ENCODE assay signal across 8 cellular contexts in the genomic region with DNA sequence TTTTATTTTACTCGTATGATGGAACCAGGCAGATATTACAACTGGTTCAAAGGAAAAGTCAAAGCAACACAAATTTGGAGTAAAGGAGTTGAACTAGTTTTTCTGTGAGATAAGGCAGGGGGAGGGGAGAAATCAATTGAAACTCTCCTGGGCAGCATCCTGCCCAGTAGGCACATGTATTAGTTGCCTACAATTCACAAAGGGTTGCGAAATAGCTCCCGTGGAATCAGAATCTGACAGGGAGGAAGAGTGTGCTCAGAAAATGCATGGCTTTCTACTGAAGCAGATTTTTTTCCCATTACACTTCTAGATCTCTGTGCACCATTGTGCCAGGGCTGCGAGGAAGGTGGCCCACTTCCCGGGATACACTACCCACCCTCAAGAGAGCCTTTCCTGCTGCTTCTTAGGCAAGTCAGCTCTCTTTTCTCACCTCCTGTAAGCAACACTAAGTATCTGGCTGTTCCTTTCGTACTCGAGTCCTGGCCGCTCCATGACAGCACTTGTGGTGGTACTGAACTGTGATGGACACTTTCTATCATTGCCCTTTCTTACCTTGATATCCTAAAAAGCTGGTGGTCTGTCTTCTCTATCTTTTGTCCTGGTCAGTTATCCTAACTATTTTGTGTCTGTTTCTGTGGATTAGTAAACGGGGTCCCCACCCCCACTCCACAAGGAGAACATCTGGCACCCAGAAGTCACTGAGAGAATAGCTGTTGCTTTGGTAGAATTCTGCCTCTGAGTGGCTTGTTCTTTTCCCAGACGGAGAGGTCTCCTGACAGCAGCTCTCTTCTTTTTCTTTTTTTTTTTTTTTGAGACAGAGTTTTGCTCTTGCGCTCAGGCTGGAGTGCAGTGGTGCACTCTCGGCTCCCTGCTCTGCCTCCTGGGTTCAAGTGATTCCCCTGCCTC.
DNase-seq lines count a peak whose midpoint lies in the region; ATAC-seq, FAIRE-seq and TF ChIP-seq lines count a peak whose summit lies in the region.

No MANE protein-coding gene starts in this region.

- H3K27me3 ChIP-seq in KMS-11 (ENCODE audit: insufficient read depth, low read depth) (no peaks in the 10 kb centered on the region), H1 (replicated peaks in 1 of 4; ENCODE audit: control insufficient read depth in 3 of 4, extremely low read depth in 1 of 4, insufficient read depth in 3 of 4, low read length in 3 of 4) (no peaks in the 10 kb centered on the region), endodermal cell (ENCODE audit: control insufficient read depth, insufficient read depth, low read length, poor library complexity, severe bottlenecking) (no peaks in the 10 kb centered on the region)

- H2BK15ac ChIP-seq in H1 (ENCODE audit: low read length): no peak overlapping the region

- no peak overlapping the region for H3K23ac ChIP-seq in H1 (ENCODE audit: insufficient read length)

- H3K4me3 ChIP-seq in KMS-11 (IDR thresholded peaks at IDR 0.05; ENCODE audit: insufficient read depth, low read depth, low read length): no peak overlapping the region
- no peak overlapping the region for H3K4me3 ChIP-seq in H1 (ENCODE audit: extremely low read depth in 1 of 4, insufficient read depth in 2 of 4, low read depth in 3 of 4, low read length in 4 of 4)
- H3K4me3 ChIP-seq in endodermal cell (ENCODE audit: low read length): no peak overlapping the region

- H3K27ac ChIP-seq in KMS-11 (no peak overlapping the region; the same call in 1 of the 2 replicates), H1 (ENCODE audit: low read depth, low read length) (no peak overlapping the region; the same call in 1 of the 2 replicates), endodermal cell (ENCODE audit: low read depth, low read length) (no peak overlapping the region)

- no peak for TF ChIP-seq EP300 in H1 (IDR thresholded peaks at IDR 0.05; ENCODE audit: borderline replicate concordance in 1 of 2, low read depth in 2 of 2, low read length in 2 of 2)

- POLR2A ChIA-PET in H1 (lab: Charles Lee; ENCODE audit: partially characterized antibody): no interaction called here

- H3K36me3 ChIP-seq in KMS-11 (ENCODE audit: insufficient read depth) (no peaks in the 10 kb centered on the region), H1 (ENCODE audit: control insufficient read depth in 2 of 4, insufficient read depth in 4 of 4, low read length in 3 of 4) (peaks cover 0 to 30% (median 3%) of the 10 kb centered on the region in 4 experiments; a peak in 3 of 8 replicates), endodermal cell (ENCODE audit: control insufficient read depth, insufficient read depth, low read length) (peaks cover 44% of the 10 kb centered on the region)

- TF ChIP-seq CTCF in KMS-11 (conservative IDR thresholded peaks at IDR 0.05; ENCODE audit: low read depth, low read length) (no peak), H1 (IDR thresholded peaks at IDR 0.05; ENCODE audit: control extremely low read depth in 1 of 3, insufficient read depth in 1 of 3, low read depth in 1 of 3, low read length in 3 of 3) (no peak), type B pancreatic cell (conservative IDR thresholded peaks at IDR 0.05) (no peak), endodermal cell (conservative IDR thresholded peaks at IDR 0.05) (no peak)

- H3K27me3 Mint-ChIP-seq in activated naive CD4-positive, alpha-beta T cell treated with anti-CD3 and anti-CD28 coated beads for 36 hours (ENCODE audit: low read depth): no peaks in the 10 kb centered on the region
- H3K27me3 Mint-ChIP-seq in type B pancreatic cell: no peaks in the 10 kb centered on the region
- H3K27me3 Mint-ChIP-seq in endodermal cell (ENCODE audit: insufficient read depth): no peaks in the 10 kb centered on the region

- H3K14ac ChIP-seq in H1 (ENCODE audit: insufficient read length): no peak overlapping the region

- peak overlapping the region; percentile 15; the same call in 1 of the 2 replicates for H2BK20ac ChIP-seq in H1 (ENCODE audit: low read length)

- peak overlapping the region; percentile 8 for H4K91ac ChIP-seq in H1 (replicated peaks; ENCODE audit: insufficient read length, low read length)

- H2BK120ac ChIP-seq in H1 (replicated peaks; ENCODE audit: low read depth, low read length): no peak overlapping the region

- H3K36me3 Mint-ChIP-seq in activated naive CD4-positive, alpha-beta T cell treated with anti-CD3 and anti-CD28 coated beads for 36 hours (ENCODE audit: low read depth): peaks cover 62% of the 10 kb centered on the region
- H3K36me3 Mint-ChIP-seq in type B pancreatic cell: peaks cover 26% of the 10 kb centered on the region
- H3K36me3 Mint-ChIP-seq in endodermal cell (ENCODE audit: low read depth): peaks cover 61% of the 10 kb centered on the region

- H3K79me2 ChIP-seq in KMS-11 (ENCODE audit: insufficient read depth, low read depth): no peaks in the 10 kb centered on the region
- H3K79me2 ChIP-seq in H1 (ENCODE audit: control insufficient read depth in 1 of 2, insufficient read depth in 2 of 2, low read length in 2 of 2): no peaks in the 10 kb centered on the region

- H2AFZ ChIP-seq in KMS-11 (ENCODE audit: low read depth) (no peak overlapping the region), H1 (ENCODE audit: low read length) (no peak overlapping the region)

- DNase-seq in activated naive CD4-positive, alpha-beta T cell treated with anti-CD3 and anti-CD28 coated beads for 36 hours: no peak
- DNase-seq in activated naive CD4-positive, alpha-beta T cell treated with anti-CD3 and anti-CD28 coated beads, Interleukin-2, amount 50 U/mL, for 16 hours: no peak
- DNase-seq in H1 (ENCODE audit: low read depth in 1 of 2, low spot score in 2 of 2) (no peak), type B pancreatic cell (ENCODE audit: extremely low spot score, unreplicated experiment) (no peak), endodermal cell (no peak), cerebellum (ENCODE audit: low spot score) (no peak)

- peak overlapping the region; percentile 1; the same call in 1 of the 2 replicates for H4K8ac ChIP-seq in H1 (ENCODE audit: extremely low read depth, insufficient read depth, low read length)

- H3K23me2 ChIP-seq in H1 (ENCODE audit: low read depth, low read length): peaks cover 1% of the 10 kb centered on the region; the same call in 1 of the 2 replicates

- H3K9me3 ChIP-seq in H1 (ENCODE audit: insufficient read depth in 2 of 2, low read depth in 1 of 2, low read length in 1 of 2) (no peaks in the 10 kb centered on the region), endodermal cell (ENCODE audit: control insufficient read depth, low read length) (peaks cover 7% of the 10 kb centered on the region)

- no peak overlapping the region for H3K18ac ChIP-seq in H1 (ENCODE audit: extremely low read depth, low read length)

- peak overlapping the region; percentile 56; the same call in 1 of the 2 replicates for H2BK5ac ChIP-seq in H1 (ENCODE audit: low read depth, low read length)

- no peaks in the 10 kb centered on the region for H3K9me3 Mint-ChIP-seq in activated naive CD4-positive, alpha-beta T cell treated with anti-CD3 and anti-CD28 coated beads for 36 hours
- H3K9me3 Mint-ChIP-seq in type B pancreatic cell (no peaks in the 10 kb centered on the region), endodermal cell (no peaks in the 10 kb centered on the region)

- H3K27ac Mint-ChIP-seq in activated naive CD4-positive, alpha-beta T cell treated with anti-CD3 and anti-CD28 coated beads for 36 hours: peak overlapping the region; percentile 81
- peak overlapping the region; percentile 77 for H3K27ac Mint-ChIP-seq in type B pancreatic cell
- no peak overlapping the region for H3K27ac Mint-ChIP-seq in endodermal cell

- WGBS in H1 (ENCODE audit: extremely low coverage in 1 of 2, insufficient coverage in 1 of 2, insufficient read length in 1 of 2, insufficient replicate concordance in 2 of 2, low coverage in 1 of 2, low lambda C conversion rate in 2 of 2, missing lambda C conversion rate in 1 of 2), 2 experiments: 92% methylated on average over 11 of the region's 12 CpGs; no CpG with 5 or more reads in 1 of the 2 experiments
- 93% methylated on average over 8 to 12 of the region's 12 CpGs for WGBS in endodermal cell (ENCODE audit: insufficient coverage in 1 of 2, insufficient read length in 1 of 2), 2 experiments

- H3K4ac ChIP-seq in H1 (replicated peaks; ENCODE audit: insufficient read length, low read depth, low read length): no peak overlapping the region

- H3K56ac ChIP-seq in H1 (replicated peaks; ENCODE audit: insufficient read length, low read depth, low read length): no peak overlapping the region

- no peaks in the 10 kb centered on the region for H3K79me1 ChIP-seq in H1 (ENCODE audit: low read depth, low read length)

- no peak for FAIRE-seq in H1 (lab: Jason Lieb, UNC)

- no peak overlapping the region for H3K4me3 Mint-ChIP-seq in activated naive CD4-positive, alpha-beta T cell treated with anti-CD3 and anti-CD28 coated beads for 36 hours
- H3K4me3 Mint-ChIP-seq in type B pancreatic cell (peak overlapping the region; percentile 27), endodermal cell (no peak overlapping the region)

- peak overlapping the region; percentile 95 for H2AK5ac ChIP-seq in H1 (ENCODE audit: low read depth, low read length)

- CTCF ChIA-PET in activated naive CD4-positive, alpha-beta T cell treated with anti-CD3 and anti-CD28 coated beads for 36 hours (lab: Charles Lee): interaction anchor here (0.7 to 3.2 kb wide), 3 partner anchors 39 to 215 kb away, joined by 4 to 17 read pairs (median 6); no protein-coding TSS in a partner anchor
- CTCF ChIA-PET in H1 (lab: Charles Lee; ENCODE audit: partially characterized antibody): interaction anchor here (0.6 to 2.2 kb wide), 9 partner anchors 9 to 215 kb away, joined by 3 to 7 read pairs (median 3); no protein-coding TSS in a partner anchor

- no peak for ATAC-seq in GM18858 (IDR thresholded peaks at IDR 0.05; ENCODE audit: unreplicated experiment)

- H2BK12ac ChIP-seq in H1 (ENCODE audit: low read depth, low read length): no peak overlapping the region; the same call in 1 of the 2 replicates

- peak overlapping the region; percentile 24; the same call in 1 of the 2 replicates for H3K4me2 ChIP-seq in KMS-11
- no peak overlapping the region; a peak in 1 of 4 replicates for H3K4me2 ChIP-seq in H1 (ENCODE audit: insufficient read depth in 1 of 2, low read depth in 2 of 2, low read length in 2 of 2)

- intact Hi-C loops in activated naive CD4-positive, alpha-beta T cell treated with anti-CD3 and anti-CD28 coated beads for 36 hours (cut with micrococcal nuclease): no loop called here

- no peak for TF ChIP-seq POLR2A in H1 (IDR thresholded peaks at IDR 0.05; ENCODE audit: control extremely low read depth in 1 of 2, low read depth in 2 of 2, low read length in 2 of 2)

- TF ChIP-seq RAD21 in H1 (IDR thresholded peaks at IDR 0.05 in 1 of 2, conservative IDR thresholded peaks at IDR 0.05 in 1 of 2; ENCODE audit: low read depth in 2 of 2, low read length in 2 of 2): no peak

- peaks cover 66% of the 10 kb centered on the region for H3K4me1 Mint-ChIP-seq in activated naive CD4-positive, alpha-beta T cell treated with anti-CD3 and anti-CD28 coated beads for 36 hours (ENCODE audit: low read depth)
- H3K4me1 Mint-ChIP-seq in type B pancreatic cell (ENCODE audit: unreplicated experiment): peaks cover 31% of the 10 kb centered on the region
- peaks cover 30% of the 10 kb centered on the region for H3K4me1 Mint-ChIP-seq in endodermal cell

- peaks cover 61% of the 10 kb centered on the region for H3K4me1 ChIP-seq in KMS-11 (ENCODE audit: low read depth, poor library complexity, severe bottlenecking)
- peaks cover 6 to 20% (median 9%) of the 10 kb centered on the region in 4 experiments; a peak in 5 of 7 replicates for H3K4me1 ChIP-seq in H1 (replicated peaks in 1 of 4; ENCODE audit: control insufficient read depth in 3 of 4, insufficient read depth in 4 of 4, low read length in 3 of 4)
- H3K4me1 ChIP-seq in endodermal cell (ENCODE audit: control insufficient read depth, insufficient read depth, low read length): no peaks in the 10 kb centered on the region

- no peaks in the 10 kb centered on the region for H4K20me1 ChIP-seq in KMS-11 (ENCODE audit: insufficient read depth)
- peaks cover 0 to 1% of the 10 kb centered on the region in 2 experiments for H4K20me1 ChIP-seq in H1 (replicated peaks in 1 of 2; ENCODE audit: control insufficient read depth in 1 of 2, insufficient read depth in 2 of 2, low read length in 2 of 2)

- no peak overlapping the region for H4K5ac ChIP-seq in H1 (ENCODE audit: insufficient read length, low read depth, low read length)

- H3K9ac ChIP-seq in KMS-11 (no peak overlapping the region), H1 (replicated peaks in 1 of 4; ENCODE audit: extremely low read depth in 1 of 4, low read depth in 3 of 4, low read length in 3 of 4) (no peak overlapping the region), endodermal cell (ENCODE audit: extremely low read depth, low read length, poor library complexity, severe bottlenecking) (no peak overlapping the region)
